Comparison of ENCODE assay signal across 17 cellular contexts in the genomic region with DNA sequence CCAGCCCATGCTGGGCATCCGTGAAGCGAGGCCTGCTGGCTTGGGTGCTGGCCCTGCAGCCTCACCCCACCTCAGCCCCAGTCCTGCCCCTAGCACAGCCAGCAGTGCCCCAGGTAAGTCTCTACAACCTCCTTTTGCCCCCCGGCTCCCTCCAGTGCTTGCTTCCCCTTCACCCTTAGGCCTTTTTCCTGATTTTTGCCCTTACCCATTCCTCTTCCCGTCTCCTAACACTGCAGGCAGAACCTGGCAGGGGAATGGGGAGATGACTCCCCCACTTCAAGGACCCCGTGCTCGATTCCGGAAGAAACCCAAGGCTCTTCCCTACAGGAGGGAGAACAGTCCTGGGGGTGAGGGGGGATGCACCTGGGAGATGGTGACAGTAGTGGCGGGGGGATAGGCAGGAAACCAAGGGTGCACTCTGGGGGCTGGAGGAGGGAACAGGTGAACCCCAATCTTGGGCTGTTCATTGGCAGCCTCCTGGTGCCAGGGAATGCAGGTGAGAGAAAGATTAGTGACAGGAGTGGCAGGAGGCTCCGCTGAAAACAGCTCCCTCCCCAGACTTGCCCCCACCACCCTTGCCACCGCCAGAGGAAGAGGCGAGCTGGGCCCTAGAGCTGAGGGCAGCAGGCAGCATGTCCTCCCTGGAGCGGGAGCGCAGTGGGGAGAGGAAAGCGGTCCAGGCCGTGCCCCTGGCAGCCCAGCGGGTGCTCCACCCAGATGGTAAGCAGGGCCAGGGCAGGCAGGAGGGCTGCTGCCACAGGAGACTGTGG. TPM values are rescaled to one million over a fixed set of nuclear protein-coding genes. Genes with fewer than 3 reads are reported as not detected.
"Had no signal": no experiment of that assay in that cellular context is flagged by ENCODE, and none has a peak within 500 bp of the region (broad histone marks: within the 10 kb centered on the region; RNA-seq: fewer than 3 reads in every experiment).

No MANE protein-coding gene starts in this region.

- H3K9me3 ChIP-seq: gastrocnemius medialis, heart left ventricle, transverse colon had no signal

- H3K36me3 ChIP-seq: gastrocnemius medialis, transverse colon had no signal

- H3K27ac ChIP-seq: gastrocnemius medialis, skin epidermis, transverse colon had no signal

- ATAC-seq: activated CD8-positive, alpha-beta T cell treated with anti-CD3 and anti-CD28 coated beads for 36 hours; activated naive CD8-positive, alpha-beta T cell treated with anti-CD3 and anti-CD28 coated beads, Interleukin-2, amount 50 U/mL, for 24 hours; gastrocnemius medialis; heart left ventricle; naive thymus-derived CD8-positive, alpha-beta T cell had no signal

- DNase-seq: activated B cell treated with CpG ODN at 0.5 μM for 24 hours; activated CD4-positive, alpha-beta T cell treated with anti-CD3 and anti-CD28 coated beads for 48 hours; activated CD8-positive, alpha-beta T cell treated with anti-CD3 and anti-CD28 coated beads for 36 hours; activated naive CD4-positive, alpha-beta T cell; activated naive CD8-positive, alpha-beta T cell treated with anti-CD3 and anti-CD28 coated beads, Interleukin-2, amount 50 U/mL, for 24 hours; cerebellar nuclear complex; gastrocnemius medialis; mammary epithelial cell; naive thymus-derived CD8-positive, alpha-beta T cell; stimulated activated CD4-positive, alpha-beta T cell treated with anti-CD3 and anti-CD28 coated beads, Interleukin-4, amount 100 ng/mL, for 24 hours; stimulated activated naive CD4-positive, alpha-beta T cell treated with Interleukin-2 at 50 U/mL for 16 hours; transverse colon had no signal

- H3K27me3 ChIP-seq: transverse colon had no signal

- H3K4me3 ChIP-seq: gastrocnemius medialis, heart left ventricle, skin epidermis, transverse colon had no signal

RNA-seq across cellular contexts. Expression of gene ROBO4, which starts 18.3 kb away (rescaled TPM):
- total RNA-seq: activated B cell treated with CpG ODN at 0.5 μM for 24 hours; activated CD8-positive, alpha-beta T cell treated with anti-CD3 and anti-CD28 coated beads for 36 hours; naive thymus-derived CD8-positive, alpha-beta T cell had no signal

RNA-seq across cellular contexts. Expression of gene HEPN1, which starts 39.6 kb away (rescaled TPM):
- total RNA-seq: activated B cell treated with CpG ODN at 0.5 μM for 24 hours; activated CD8-positive, alpha-beta T cell treated with anti-CD3 and anti-CD28 coated beads for 36 hours; epithelial cell of proximal tubule; gastrocnemius medialis; heart left ventricle; mammary epithelial cell; mononuclear cell; naive thymus-derived CD8-positive, alpha-beta T cell; transverse colon had no signal
- polyA plus RNA-seq: aorta; heart left ventricle; mammary epithelial cell; naive thymus-derived CD8-positive, alpha-beta T cell had no signal

RNA-seq across cellular contexts. Expression of gene HEPACAM, which starts 56.4 kb away (rescaled TPM):
- total RNA-seq: activated B cell treated with CpG ODN at 0.5 μM for 24 hours; naive thymus-derived CD8-positive, alpha-beta T cell had no signal
- polyA plus RNA-seq: aorta; naive thymus-derived CD8-positive, alpha-beta T cell had no signal
